13 cellular contexts compared by ENCODE assay signal in genomic region chr11:44382648-44383240, GRCh38.
DNase-seq lines count a peak whose midpoint lies in the region; ATAC-seq and TF ChIP-seq lines count a peak whose summit lies in the region.
"Had no signal": no experiment of that assay in that cellular context is flagged by ENCODE, and none has a peak within 500 bp of the region (broad histone marks: within the 10 kb centered on the region; RNA-seq: fewer than 3 reads in every experiment).

No MANE protein-coding gene starts in this region.

- H3K4me3 Mint-ChIP-seq in CD14-positive monocyte (no peak overlapping the region), neural progenitor cell (peak overlapping the region; percentile 19), endothelial cell (ENCODE audit: unreplicated experiment) (no peak overlapping the region)
- H3K4me3 Mint-ChIP-seq: B cell; CD8-positive, alpha-beta memory T cell had no signal

- ATAC-seq in HG02571 (IDR thresholded peaks at IDR 0.05; ENCODE audit: unreplicated experiment) (no peak), GM18519 (IDR thresholded peaks at IDR 0.05; ENCODE audit: low FRiP score, unreplicated experiment) (no peak)
- ATAC-seq: HCT116 had no signal

- no peak overlapping the region for H3K9ac ChIP-seq in neural progenitor cell
- H3K9ac ChIP-seq: GM23248 had no signal

- no peaks in the 10 kb centered on the region for H4K20me1 ChIP-seq in neural progenitor cell (ENCODE audit: low read depth)

- intact Hi-C loops in CD14-positive monocyte (cut with micrococcal nuclease) = no loop called here

- H3K9me3 Mint-ChIP-seq in CD14-positive monocyte (peaks cover 0 to 3% (median 0%) of the 10 kb centered on the region in 7 donors), neural progenitor cell (no peaks in the 10 kb centered on the region), endothelial cell (ENCODE audit: unreplicated experiment) (no peaks in the 10 kb centered on the region)

- no peaks in the 10 kb centered on the region for H3K79me2 ChIP-seq in neural progenitor cell (ENCODE audit: low read depth)

- H3K4me1 ChIP-seq in neural progenitor cell = peaks cover 14% of the 10 kb centered on the region
- H3K4me1 ChIP-seq: Caco-2 had no signal

- DNase-seq in CD14-positive monocyte (ENCODE audit: low spot score) (peak; percentile 7), NCI-H82 treated with DMSO at 0.1 percent for 48 hours (lab: John Stamatoyannopoulos, UW; ENCODE audit: unreplicated experiment) (peak; percentile 3), neural progenitor cell (ENCODE audit: low spot score) (no peak), endothelial cell (ENCODE audit: low spot score) (no peak), NCI-H345 treated with DMSO at 0.1 percent for 48 hours (lab: John Stamatoyannopoulos, UW; ENCODE audit: unreplicated experiment) (no peak)
- DNase-seq: CD8-positive, alpha-beta memory T cell; GM23248; IMR-90 had no signal

- H3F3A ChIP-seq in neural progenitor cell (ENCODE audit: low read depth) = no peaks in the 10 kb centered on the region

- no peak overlapping the region for H3K4me3 ChIP-seq in neural progenitor cell
- H3K4me3 ChIP-seq: GM23248 had no signal

- H3K9me3 ChIP-seq in neural progenitor cell (ENCODE audit: low read depth) = no peaks in the 10 kb centered on the region
- H3K9me3 ChIP-seq: Caco-2 had no signal

- H3K36me3 ChIP-seq in neural progenitor cell = no peaks in the 10 kb centered on the region

- H3K4me1 Mint-ChIP-seq in CD14-positive monocyte (peaks cover 2% of the 10 kb centered on the region), neural progenitor cell (peaks cover 21% of the 10 kb centered on the region), endothelial cell (ENCODE audit: unreplicated experiment) (peaks cover 5% of the 10 kb centered on the region)
- H3K4me1 Mint-ChIP-seq: B cell; CD8-positive, alpha-beta memory T cell had no signal

- H3K27me3 Mint-ChIP-seq in CD14-positive monocyte (ENCODE audit: low read depth in 3 of 3) (peaks cover 4 to 14% (median 13%) of the 10 kb centered on the region in 3 donors), neural progenitor cell (ENCODE audit: insufficient read depth, low read depth) (peaks cover 13% of the 10 kb centered on the region), endothelial cell (ENCODE audit: unreplicated experiment) (peaks cover 2% of the 10 kb centered on the region)

- no peak overlapping the region for H3K27ac ChIP-seq in neural progenitor cell
- H3K27ac ChIP-seq: GM23248 had no signal

- no peaks in the 10 kb centered on the region for H3K36me3 Mint-ChIP-seq in CD14-positive monocyte
- no peaks in the 10 kb centered on the region for H3K36me3 Mint-ChIP-seq in neural progenitor cell
- no peaks in the 10 kb centered on the region for H3K36me3 Mint-ChIP-seq in endothelial cell (ENCODE audit: low read depth, unreplicated experiment)
- H3K36me3 Mint-ChIP-seq: CD8-positive, alpha-beta memory T cell had no signal

- no peaks in the 10 kb centered on the region for H3K27me3 ChIP-seq in neural progenitor cell

- no peak overlapping the region for H3K27ac Mint-ChIP-seq in CD14-positive monocyte
- peak overlapping the region; percentile 85 for H3K27ac Mint-ChIP-seq in neural progenitor cell
- H3K27ac Mint-ChIP-seq in endothelial cell (ENCODE audit: unreplicated experiment) = no peak overlapping the region
- H3K27ac Mint-ChIP-seq: B cell; CD8-positive, alpha-beta memory T cell had no signal

- TF ChIP-seq CTCF in CD14-positive monocyte (IDR thresholded peaks at IDR 0.05) (no peak), neural progenitor cell (IDR thresholded peaks at IDR 0.05) (no peak), endothelial cell (IDR thresholded peaks at IDR 0.05; ENCODE audit: unreplicated experiment) (no peak)

- H2AFZ ChIP-seq in neural progenitor cell (replicated peaks) = no peak overlapping the region
- H2AFZ ChIP-seq: GM23248 had no signal

- peak overlapping the region; percentile 31 for H3K4me2 ChIP-seq in neural progenitor cell

Comparison
In these comparisons a context has a peak if more than half of its experiments do, and no peak if none do; other contexts are left out.
1. DNase-seq: peak in CD14-positive monocyte (single experiment) and NCI-H82 treated with DMSO at 0.1 percent for 48 hours (single experiment); none in neural progenitor cell (single experiment), endothelial cell (single experiment) and NCI-H345 treated with DMSO at 0.1 percent for 48 hours (single experiment).